9 cellular contexts compared by ENCODE assay signal in genomic region chr17:79090503-79091372, GRCh38. TPM values are rescaled to one million over a fixed set of nuclear protein-coding genes. Genes with fewer than 3 reads are reported as not detected.
DNase-seq lines count a peak whose midpoint lies in the region; ATAC-seq, FAIRE-seq and TF ChIP-seq lines count a peak whose summit lies in the region.
"Had no signal": no experiment of that assay in that cellular context is flagged by ENCODE, and none has a peak within 500 bp of the region (broad histone marks: within the 10 kb centered on the region; RNA-seq: fewer than 3 reads in every experiment).

No MANE protein-coding gene starts in this region.

- no peaks in the 10 kb centered on the region for H3K9me3 ChIP-seq in IMR-90 (ENCODE audit: control insufficient read depth, insufficient read depth, low read length)
- H3K9me3 ChIP-seq in SK-N-SH, result no peaks in the 10 kb centered on the region

- no TSS peak for BruUV-seq in IMR-90 (replicated peaks; lab: Mats Ljungman, UMichigan)

- no peak overlapping the region for H2BK120ac ChIP-seq in IMR-90 (ENCODE audit: low read depth, low read length)

- no peak overlapping the region for H3K23ac ChIP-seq in IMR-90 (ENCODE audit: low read depth, low read length)

- no peak overlapping the region for H4K91ac ChIP-seq in IMR-90 (ENCODE audit: insufficient read depth, low read depth, low read length)

- H3K79me1 ChIP-seq in IMR-90 (ENCODE audit: low read depth in 1 of 2, low read length in 2 of 2), result no peaks in the 10 kb centered on the region

- no peak overlapping the region for H4K5ac ChIP-seq in IMR-90 (ENCODE audit: low read depth, low read length)

- no peak for TF ChIP-seq RAD21 in IMR-90 (IDR thresholded peaks at IDR 0.05; ENCODE audit: low read length)
- TF ChIP-seq RAD21 in SK-N-SH (IDR thresholded peaks at IDR 0.05; ENCODE audit: low read length), result no peak

- no peaks in the 10 kb centered on the region for H3K9me1 ChIP-seq in IMR-90 (ENCODE audit: insufficient read depth, low read length)

- FAIRE-seq in endometrium (lab: Jason Lieb, UNC), result peak; percentile 23
- FAIRE-seq: H54 had no signal

- no peak overlapping the region for H3K56ac ChIP-seq in IMR-90 (ENCODE audit: extremely low read depth, insufficient read depth, low read length)

- in situ Hi-C loops in IMR-90 (cut with MboI; ENCODE audit: low sequenced_read_pairs), result loop anchor here (25.0 kb wide), 1 partner anchor 622 kb away; no protein-coding TSS in a partner anchor

- DNase-seq in IMR-90 (no peak), left colon (peak in 1 of 2 donors; percentile 46), AML-193 (lab: John Stamatoyannopoulos, UW) (no peak), SK-N-SH (no peak)

- H2AFZ ChIP-seq in IMR-90 (replicated peaks; ENCODE audit: low read length, poor library complexity), result peak overlapping the region; percentile 39
- no peak overlapping the region for H2AFZ ChIP-seq in SK-N-SH (ENCODE audit: low read depth)

- CTCF ChIA-PET in IMR-90 (lab: Yijun Ruan, JAX), result no interaction called here
- CTCF ChIA-PET in SK-N-SH (lab: Yijun Ruan, JAX), result interaction anchor here (1.0 to 45.1 kb wide), 10 partner anchors 8 to 313 kb away, joined by 3 to 1305 read pairs (median 109); no protein-coding TSS in a partner anchor

- H3K4me1 ChIP-seq in IMR-90 (ENCODE audit: control insufficient read depth, insufficient read depth, low read length) (no peaks in the 10 kb centered on the region), SK-N-SH (ENCODE audit: control insufficient read depth in 1 of 2, insufficient read depth in 2 of 2, low read depth in 1 of 2, low read length in 1 of 2) (no peaks in the 10 kb centered on the region; a peak in 1 of 4 replicates)

- TF ChIP-seq POLR2A in IMR-90 (IDR thresholded peaks at IDR 0.05; ENCODE audit: low read depth, low read length), result no peak

- H2BK20ac ChIP-seq in IMR-90 (ENCODE audit: low read depth, low read length), result no peak overlapping the region

- peak overlapping the region; percentile 70 for H2AK9ac ChIP-seq in IMR-90 (replicated peaks; ENCODE audit: low read depth, low read length, poor library complexity)

- TF ChIP-seq EP300 in SK-N-SH (IDR thresholded peaks at IDR 0.05; ENCODE audit: borderline replicate concordance in 1 of 2, low read depth in 1 of 2, low read length in 1 of 2), result no peak

- H3K14ac ChIP-seq in IMR-90 (replicated peaks; ENCODE audit: low read depth, low read length), result no peak overlapping the region

- peak; percentile 61 for TF ChIP-seq CTCF in 22Rv1 (IDR thresholded peaks at IDR 0.05)
- TF ChIP-seq CTCF in IMR-90 (conservative IDR thresholded peaks at IDR 0.05; ENCODE audit: low read depth, low read length), result peak; percentile 17; the same call in 1 of the 2 replicates
- TF ChIP-seq CTCF in SK-N-SH (IDR thresholded peaks at IDR 0.05), result no peak

- H3K4me2 ChIP-seq in IMR-90 (ENCODE audit: low read depth, low read length) (no peak overlapping the region), SK-N-SH (no peak overlapping the region)

- intact Hi-C loops in IMR-90 (cut with micrococcal nuclease) (no loop called here), left colon (cut with DNase I, micrococcal nuclease) (no loop called here)

- no peak overlapping the region for H4K8ac ChIP-seq in IMR-90 (ENCODE audit: low read depth in 2 of 2, low read length in 2 of 2)

- no peak overlapping the region for H3K4ac ChIP-seq in IMR-90 (ENCODE audit: low read depth, low read length)

- H3K27me3 ChIP-seq in IMR-90 (ENCODE audit: control insufficient read depth, insufficient read depth, low read length), result peaks cover 16% of the 10 kb centered on the region
- H3K27me3 ChIP-seq in SK-N-SH (ENCODE audit: insufficient read depth), result peaks cover 5% of the 10 kb centered on the region; the same call in 1 of the 2 replicates

- no peaks in the 10 kb centered on the region for H3K9me2 ChIP-seq in SK-N-SH

- H3K27ac ChIP-seq in 22Rv1, result no peak overlapping the region
- H3K27ac ChIP-seq in IMR-90 (ENCODE audit: insufficient read depth, low read length), result no peak overlapping the region
- no peak overlapping the region for H3K27ac ChIP-seq in SK-N-SH (ENCODE audit: low read depth in 2 of 2, low read length in 1 of 2)

- no peak overlapping the region for H3K18ac ChIP-seq in IMR-90 (ENCODE audit: low read depth, low read length)

- no peak overlapping the region for H2AK5ac ChIP-seq in IMR-90 (ENCODE audit: low read depth, low read length)

- H3F3A ChIP-seq in SK-N-SH (replicated peaks; ENCODE audit: insufficient read depth), result peaks cover 3% of the 10 kb centered on the region

- 74% methylated on average over 3 of the region's 31 CpGs; no CpG with 5 or more reads in 1 of the 2 experiments for WGBS in IMR-90 (ENCODE audit: extremely low coverage in 2 of 2, insufficient read length in 1 of 2), 2 experiments
- 87% methylated on average over 30 of the region's 31 CpGs for WGBS in SK-N-SH (ENCODE audit: low lambda C conversion rate)

- POLR2A ChIA-PET in IMR-90 (lab: Charles Lee; ENCODE audit: unreplicated experiment) (no interaction called here), SK-N-SH (lab: Yijun Ruan, JAX) (no interaction called here)

- H3K79me2 ChIP-seq in SK-N-SH (ENCODE audit: insufficient read depth), result no peaks in the 10 kb centered on the region

- H3K4me3 ChIP-seq in IMR-90 (ENCODE audit: insufficient read depth, low read depth, low read length) (no peak overlapping the region), SK-N-SH (ENCODE audit: low read depth in 2 of 2, low read length in 1 of 2) (no peak overlapping the region)

- H2BK5ac ChIP-seq in IMR-90 (ENCODE audit: low read depth, low read length, poor library complexity, severe bottlenecking), result no peak overlapping the region

- ATAC-seq in IMR-90 (ENCODE audit: low read depth) (no peak), left colon (peak; percentile 50), GM21367 (IDR thresholded peaks at IDR 0.05; ENCODE audit: unreplicated experiment) (no peak)
- ATAC-seq in activated CD4-positive, CD25-positive, alpha-beta regulatory T cell treated with anti-CD3 and anti-CD28 coated beads, Interleukin-2, amount 50 U/mL, for 24 hours, result no peak

- no peak overlapping the region for H3K9ac ChIP-seq in IMR-90 (ENCODE audit: low read depth, low read length)
- H3K9ac ChIP-seq in SK-N-SH, result no peak overlapping the region

- H2BK15ac ChIP-seq in IMR-90 (ENCODE audit: low read depth, low read length), result no peak overlapping the region

- dilution Hi-C loops in IMR-90 (cut with HindIII; ENCODE audit: low sequenced_read_pairs, unreplicated experiment), result no loop called here

- H3K36me3 ChIP-seq in IMR-90 (ENCODE audit: control insufficient read depth, insufficient read depth, low read length) (no peaks in the 10 kb centered on the region), SK-N-SH (replicated peaks in 1 of 2; ENCODE audit: control insufficient read depth in 1 of 2, insufficient read depth in 2 of 2, low read length in 1 of 2) (peaks cover 0 to 14% of the 10 kb centered on the region in 2 experiments)

- H4K20me1 ChIP-seq in IMR-90 (ENCODE audit: insufficient read depth, low read length) (peaks cover 5% of the 10 kb centered on the region; the same call in 1 of the 2 replicates), SK-N-SH (ENCODE audit: insufficient read depth) (peaks cover 22% of the 10 kb centered on the region)

TF ChIP-seq in IMR-90, 13 proteins besides CTCF, POLR2A, EP300 and RAD21:
- no peak for TF ChIP-seq CHD1 (IDR thresholded peaks at IDR 0.05; ENCODE audit: low read depth, low read length)

TF ChIP-seq in SK-N-SH, 30 proteins besides CTCF, POLR2A, EP300 and RAD21:
- TF ChIP-seq EZH2phosphoT487 (IDR thresholded peaks at IDR 0.05; ENCODE audit: borderline replicate concordance, low read depth), result no peak

RNA-seq across cellular contexts. Expression of gene ENGASE, which starts 16.1 kb away (rescaled TPM):
- total RNA-seq in IMR-90 (2012; rRNA removed) (2.5 and 3.9 TPM in 2 replicates), left colon (10 to 100 TPM; 85.4 to 89.5 TPM)
- polyA plus RNA-seq in IMR-90 (2012; rRNA removed) (10.4 and 12.1 TPM in 2 replicates), SK-N-SH (2012; rRNA removed) (30.1 and 30.4 TPM in 2 replicates)
- polyA plus RNA-seq in IMR-90 (2012; cell fraction: cytosol; rRNA removed), result 5.4 and 8.9 TPM in 2 replicates
- 108 and 158 TPM in 2 replicates for polyA plus RNA-seq in IMR-90 (2012; cell fraction: nucleus; rRNA removed; ENCODE audit: low replicate concordance)
- 4.5 and 7.0 TPM in 2 replicates for polyA plus RNA-seq in SK-N-SH (2012; cell fraction: cytosol; rRNA removed)
- polyA plus RNA-seq in SK-N-SH (2012; cell fraction: nucleus; rRNA removed), result 252 and 275 TPM in 2 replicates

Comparison
In these comparisons a context has a peak if more than half of its experiments do, and no peak if none do; other contexts are left out.
1. RNA of gene ENGASE, which starts 16.1 kb away (total RNA-seq): 85.4 to 89.5 TPM in left colon; 2.5 to 3.9 TPM in IMR-90; every median in the first group is over 10 times any median in the second.